1 cellular context compared by ENCODE assay signal in the genomic region with DNA sequence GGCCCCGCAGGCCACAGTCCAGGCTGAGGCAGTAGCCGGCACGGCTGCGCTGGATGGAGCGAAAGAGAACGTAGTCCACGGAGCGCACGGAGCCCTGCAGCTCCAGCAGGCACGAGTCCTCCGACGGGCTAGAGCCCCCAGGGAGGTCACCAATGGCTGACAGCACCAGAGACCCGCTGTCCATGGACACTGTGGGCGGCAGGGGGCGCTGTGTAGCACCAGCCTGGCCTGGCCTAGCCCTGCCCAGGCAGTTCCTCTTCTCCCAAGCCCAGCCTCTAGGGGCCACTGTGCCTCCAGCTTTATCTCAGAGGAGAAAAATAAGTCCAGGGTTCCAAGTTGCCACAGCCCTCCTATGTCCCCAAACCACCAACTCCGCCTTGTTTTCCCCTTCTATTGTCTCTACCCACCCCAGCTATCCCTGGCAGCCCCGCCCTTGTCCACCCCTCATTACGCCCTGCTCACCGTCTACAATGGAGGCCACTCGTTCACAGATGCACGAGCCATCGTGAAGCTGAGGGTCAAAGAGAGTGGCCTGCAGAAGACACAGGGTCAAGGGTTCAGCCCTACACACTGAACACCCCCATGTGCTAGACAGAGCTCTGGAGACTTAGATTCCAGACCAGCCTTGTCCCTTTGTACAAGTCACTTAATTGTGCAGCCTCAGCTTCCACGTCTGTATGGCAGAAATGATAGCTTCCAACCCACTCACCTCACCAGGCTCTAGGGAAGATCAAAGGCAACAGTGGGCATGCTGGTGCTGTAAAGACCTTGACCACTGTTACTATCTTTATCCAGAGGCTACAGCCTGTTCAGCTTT.
TF ChIP-seq lines count a peak whose summit lies in the region.

No MANE protein-coding gene starts in this region.

TF ChIP-seq in liver, 16 proteins besides CTCF, POLR2A, EP300 and RAD21 (continued from another document):
- TF ChIP-seq, protein P1, sequence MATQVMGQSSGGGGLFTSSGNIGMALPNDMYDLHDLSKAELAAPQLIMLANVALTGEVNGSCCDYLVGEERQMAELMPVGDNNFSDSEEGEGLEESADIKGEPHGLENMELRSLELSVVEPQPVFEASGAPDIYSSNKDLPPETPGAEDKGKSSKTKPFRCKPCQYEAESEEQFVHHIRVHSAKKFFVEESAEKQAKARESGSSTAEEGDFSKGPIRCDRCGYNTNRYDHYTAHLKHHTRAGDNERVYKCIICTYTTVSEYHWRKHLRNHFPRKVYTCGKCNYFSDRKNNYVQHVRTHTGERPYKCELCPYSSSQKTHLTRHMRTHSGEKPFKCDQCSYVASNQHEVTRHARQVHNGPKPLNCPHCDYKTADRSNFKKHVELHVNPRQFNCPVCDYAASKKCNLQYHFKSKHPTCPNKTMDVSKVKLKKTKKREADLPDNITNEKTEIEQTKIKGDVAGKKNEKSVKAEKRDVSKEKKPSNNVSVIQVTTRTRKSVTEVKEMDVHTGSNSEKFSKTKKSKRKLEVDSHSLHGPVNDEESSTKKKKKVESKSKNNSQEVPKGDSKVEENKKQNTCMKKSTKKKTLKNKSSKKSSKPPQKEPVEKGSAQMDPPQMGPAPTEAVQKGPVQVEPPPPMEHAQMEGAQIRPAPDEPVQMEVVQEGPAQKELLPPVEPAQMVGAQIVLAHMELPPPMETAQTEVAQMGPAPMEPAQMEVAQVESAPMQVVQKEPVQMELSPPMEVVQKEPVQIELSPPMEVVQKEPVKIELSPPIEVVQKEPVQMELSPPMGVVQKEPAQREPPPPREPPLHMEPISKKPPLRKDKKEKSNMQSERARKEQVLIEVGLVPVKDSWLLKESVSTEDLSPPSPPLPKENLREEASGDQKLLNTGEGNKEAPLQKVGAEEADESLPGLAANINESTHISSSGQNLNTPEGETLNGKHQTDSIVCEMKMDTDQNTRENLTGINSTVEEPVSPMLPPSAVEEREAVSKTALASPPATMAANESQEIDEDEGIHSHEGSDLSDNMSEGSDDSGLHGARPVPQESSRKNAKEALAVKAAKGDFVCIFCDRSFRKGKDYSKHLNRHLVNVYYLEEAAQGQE (IDR thresholded peaks at IDR 0.05) = no peak
TF ChIP-seq in liver: peak in this region for 5.
